20 cellular contexts compared by ENCODE assay signal in genomic region chr4:7678318-7678852, GRCh38.
"Had no signal": no experiment of that assay in that cellular context is flagged by ENCODE, and none has a peak within 500 bp of the region (broad histone marks: within the 10 kb centered on the region; RNA-seq: fewer than 3 reads in every experiment).

No MANE protein-coding gene starts in this region.

- H3K36me3 ChIP-seq: left lung, spleen had no signal

- H3K27ac ChIP-seq: dorsolateral prefrontal cortex, left lung, spleen, testis had no signal

- H3K4me3 Mint-ChIP-seq: immature natural killer cell; naive thymus-derived CD4-positive, alpha-beta T cell; stimulated activated naive B cell treated with anti-CD40 and anti-IgM and Interleukin-4, amounts not matched to agents 10 μg/mL and 1 μg/mL and 100 μg/mL, for 72 hours; stimulated activated naive CD8-positive, alpha-beta T cell treated with anti-CD3 and anti-CD28 coated beads, Interleukin-15, amount 100 ng/mL, for 72 hours had no signal

- H3K27ac Mint-ChIP-seq: stimulated activated naive B cell treated with anti-CD40 and anti-IgM and Interleukin-4, amounts not matched to agents 10 μg/mL and 1 μg/mL and 100 μg/mL, for 72 hours; stimulated activated naive CD8-positive, alpha-beta T cell treated with anti-CD3 and anti-CD28 coated beads, Interleukin-15, amount 100 ng/mL, for 72 hours had no signal

- H3K27me3 ChIP-seq: dorsolateral prefrontal cortex, testis, tibial nerve had no signal

- FAIRE-seq: endometrium, frontal cortex, keratinocyte had no signal

- H3K9me3 Mint-ChIP-seq: immature natural killer cell had no signal

- DNase-seq: cortex of kidney; effector CD8-positive, alpha-beta T cell; immature natural killer cell; mesendoderm; naive thymus-derived CD4-positive, alpha-beta T cell; stimulated activated CD4-positive, alpha-beta T cell treated with anti-CD3 and anti-CD28 coated beads, Interleukin-15, amount 100 ng/mL, for 24 hours; stimulated activated CD4-positive, alpha-beta T cell treated with anti-CD3 and anti-CD28 coated beads, Interleukin-1b, Interleukin-23, amount 100 ng/mL, for 48 hours; stimulated activated CD4-positive, alpha-beta T cell treated with anti-CD3 and anti-CD28 coated beads, Interleukin-4, amount 100 ng/mL, for 4 hours; stimulated activated naive B cell treated with anti-CD40 and anti-IgM and Interleukin-4, amounts not matched to agents 10 μg/mL and 1 μg/mL and 100 μg/mL, for 72 hours; stimulated activated naive CD8-positive, alpha-beta T cell treated with anti-CD3 and anti-CD28 coated beads, Interleukin-15, amount 100 ng/mL, for 72 hours; testis had no signal

- ATAC-seq: esophagus mucosa; left lung; naive thymus-derived CD4-positive, alpha-beta T cell; stimulated activated naive B cell treated with anti-CD40 and anti-IgM and Interleukin-4, amounts not matched to agents 10 μg/mL and 1 μg/mL and 100 μg/mL, for 72 hours; stimulated activated naive CD8-positive, alpha-beta T cell treated with anti-CD3 and anti-CD28 coated beads, Interleukin-15, amount 100 ng/mL, for 72 hours had no signal

- H3K4me3 ChIP-seq: dorsolateral prefrontal cortex, left lung, lung, spleen, testis, tibial nerve had no signal

- H3K9me3 ChIP-seq: testis had no signal

- H3K4me1 ChIP-seq: spleen had no signal

- H3K36me3 Mint-ChIP-seq: naive thymus-derived CD4-positive, alpha-beta T cell; stimulated activated naive B cell treated with anti-CD40 and anti-IgM and Interleukin-4, amounts not matched to agents 10 μg/mL and 1 μg/mL and 100 μg/mL, for 72 hours had no signal

- H3K4me1 Mint-ChIP-seq: naive thymus-derived CD4-positive, alpha-beta T cell; stimulated activated naive B cell treated with anti-CD40 and anti-IgM and Interleukin-4, amounts not matched to agents 10 μg/mL and 1 μg/mL and 100 μg/mL, for 72 hours; stimulated activated naive CD8-positive, alpha-beta T cell treated with anti-CD3 and anti-CD28 coated beads, Interleukin-15, amount 100 ng/mL, for 72 hours had no signal
